Comparison of ENCODE assay signal across 1 cellular context in the genomic region with DNA sequence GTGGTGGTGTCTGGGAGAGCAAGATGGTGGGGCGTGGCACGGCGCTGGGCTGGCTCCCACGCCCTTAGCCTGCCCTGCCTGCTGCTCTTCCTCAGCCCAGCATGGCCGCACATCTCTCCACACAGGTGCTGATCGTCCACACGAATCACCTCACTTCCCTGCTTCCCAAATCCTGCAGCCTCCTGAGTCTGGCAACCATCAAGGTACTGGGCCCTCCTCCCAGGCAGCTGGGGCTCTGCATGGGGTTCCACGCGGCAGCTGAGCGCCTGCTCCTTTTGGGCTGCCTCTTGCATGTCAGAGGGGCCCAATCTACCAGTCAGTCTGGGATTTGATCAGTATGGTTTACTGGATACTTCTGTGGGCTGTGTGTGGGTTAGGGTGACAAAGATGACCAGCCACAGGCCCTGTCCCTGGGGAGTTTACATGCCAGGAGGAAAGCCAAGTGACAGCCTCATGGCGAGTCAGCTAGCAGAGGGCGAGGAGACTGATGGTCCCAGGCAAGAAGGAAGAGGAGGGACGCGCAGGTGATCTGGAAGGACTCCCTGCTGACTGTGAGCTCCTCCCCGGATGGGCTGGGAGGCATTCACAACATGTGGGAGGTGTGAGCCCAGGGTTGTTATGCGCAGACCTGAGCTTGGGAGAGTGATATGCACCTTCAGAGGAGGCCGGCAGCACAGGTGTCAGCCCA.
TF ChIP-seq lines count a peak whose summit lies in the region.

No MANE protein-coding gene starts in this region.

TF ChIP-seq in HCT116, 20 proteins besides CTCF, POLR2A, EP300 and RAD21:
- no peak for TF ChIP-seq EGR1 (IDR thresholded peaks at IDR 0.05; ENCODE audit: low read depth)
- TF ChIP-seq, protein P1, sequence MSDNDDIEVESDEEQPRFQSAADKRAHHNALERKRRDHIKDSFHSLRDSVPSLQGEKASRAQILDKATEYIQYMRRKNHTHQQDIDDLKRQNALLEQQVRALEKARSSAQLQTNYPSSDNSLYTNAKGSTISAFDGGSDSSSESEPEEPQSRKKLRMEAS (IDR thresholded peaks at IDR 0.05): no peak
- TF ChIP-seq, protein P2, sequence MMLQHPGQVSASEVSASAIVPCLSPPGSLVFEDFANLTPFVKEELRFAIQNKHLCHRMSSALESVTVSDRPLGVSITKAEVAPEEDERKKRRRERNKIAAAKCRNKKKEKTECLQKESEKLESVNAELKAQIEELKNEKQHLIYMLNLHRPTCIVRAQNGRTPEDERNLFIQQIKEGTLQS (IDR thresholded peaks at IDR 0.05): no peak
- TF ChIP-seq SRF (IDR thresholded peaks at IDR 0.05; ENCODE audit: low read depth): no peak
- no peak for TF ChIP-seq FOSL1 (IDR thresholded peaks at IDR 0.05; ENCODE audit: low read depth)
- no peak for TF ChIP-seq POLR2AphosphoS5 (IDR thresholded peaks at IDR 0.05; ENCODE audit: low read depth, low read length)
- no peak for TF ChIP-seq ELF1 (IDR thresholded peaks at IDR 0.05; ENCODE audit: borderline replicate concordance, low read depth)
- TF ChIP-seq, protein P3, sequence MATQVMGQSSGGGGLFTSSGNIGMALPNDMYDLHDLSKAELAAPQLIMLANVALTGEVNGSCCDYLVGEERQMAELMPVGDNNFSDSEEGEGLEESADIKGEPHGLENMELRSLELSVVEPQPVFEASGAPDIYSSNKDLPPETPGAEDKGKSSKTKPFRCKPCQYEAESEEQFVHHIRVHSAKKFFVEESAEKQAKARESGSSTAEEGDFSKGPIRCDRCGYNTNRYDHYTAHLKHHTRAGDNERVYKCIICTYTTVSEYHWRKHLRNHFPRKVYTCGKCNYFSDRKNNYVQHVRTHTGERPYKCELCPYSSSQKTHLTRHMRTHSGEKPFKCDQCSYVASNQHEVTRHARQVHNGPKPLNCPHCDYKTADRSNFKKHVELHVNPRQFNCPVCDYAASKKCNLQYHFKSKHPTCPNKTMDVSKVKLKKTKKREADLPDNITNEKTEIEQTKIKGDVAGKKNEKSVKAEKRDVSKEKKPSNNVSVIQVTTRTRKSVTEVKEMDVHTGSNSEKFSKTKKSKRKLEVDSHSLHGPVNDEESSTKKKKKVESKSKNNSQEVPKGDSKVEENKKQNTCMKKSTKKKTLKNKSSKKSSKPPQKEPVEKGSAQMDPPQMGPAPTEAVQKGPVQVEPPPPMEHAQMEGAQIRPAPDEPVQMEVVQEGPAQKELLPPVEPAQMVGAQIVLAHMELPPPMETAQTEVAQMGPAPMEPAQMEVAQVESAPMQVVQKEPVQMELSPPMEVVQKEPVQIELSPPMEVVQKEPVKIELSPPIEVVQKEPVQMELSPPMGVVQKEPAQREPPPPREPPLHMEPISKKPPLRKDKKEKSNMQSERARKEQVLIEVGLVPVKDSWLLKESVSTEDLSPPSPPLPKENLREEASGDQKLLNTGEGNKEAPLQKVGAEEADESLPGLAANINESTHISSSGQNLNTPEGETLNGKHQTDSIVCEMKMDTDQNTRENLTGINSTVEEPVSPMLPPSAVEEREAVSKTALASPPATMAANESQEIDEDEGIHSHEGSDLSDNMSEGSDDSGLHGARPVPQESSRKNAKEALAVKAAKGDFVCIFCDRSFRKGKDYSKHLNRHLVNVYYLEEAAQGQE (IDR thresholded peaks at IDR 0.05; ENCODE audit: low read depth): no peak
- no peak for TF ChIP-seq SIN3A (IDR thresholded peaks at IDR 0.05; ENCODE audit: low read depth)
- TF ChIP-seq YY1 (IDR thresholded peaks at IDR 0.05; ENCODE audit: extremely low read depth, insufficient replicate concordance, low read depth, low read length): no peak
- no peak for TF ChIP-seq TCF7L2 (IDR thresholded peaks at IDR 0.05; ENCODE audit: borderline replicate concordance, extremely low read depth, insufficient read depth, insufficient read length)
- no peak for TF ChIP-seq EZH2 (IDR thresholded peaks at IDR 0.05)
- TF ChIP-seq ZFX (IDR thresholded peaks at IDR 0.05): no peak
- no peak for TF ChIP-seq EZH2phosphoT487 (IDR thresholded peaks at IDR 0.05; ENCODE audit: borderline replicate concordance)
- TF ChIP-seq CEBPB (IDR thresholded peaks at IDR 0.05; ENCODE audit: low read depth): no peak
- TF ChIP-seq ZNF274 (IDR thresholded peaks at IDR 0.05; ENCODE audit: low read depth, low read length): no peak
- TF ChIP-seq CBX3 (IDR thresholded peaks at IDR 0.05; ENCODE audit: low read depth): no peak
